ENCODE assay signal across 15 cellular contexts in genomic region chr10:33800986-33801385, GRCh38.
A peak's percentile ranks its signal among the peaks of the same experiment; 100 is the strongest.
DNase-seq lines count a peak whose midpoint lies in the region; ATAC-seq and TF ChIP-seq lines count a peak whose summit lies in the region.
"Had no signal": no experiment of that assay in that cellular context is flagged by ENCODE, and none has a peak within 500 bp of the region (broad histone marks: within the 10 kb centered on the region; RNA-seq: fewer than 3 reads in every experiment).

No MANE protein-coding gene starts in this region.

- DNase-seq in heart right ventricle (no peak), cardiac septum (ENCODE audit: low spot score) (no peak), body of pancreas (no peak), kidney tubule cell (ENCODE audit: low spot score) (peak; percentile 48), pons (ENCODE audit: low spot score) (no peak), epidermal melanocyte (ENCODE audit: insufficient read length, low spot score) (no peak)
- DNase-seq: GF-D8, MG63, NCI-H1092, NCI-H510A treated with DMSO at 0.1 percent for 48 hours, SHP77 treated with DMSO at 0.1 percent for 48 hours had no signal

- H3K36me3 ChIP-seq in heart right ventricle (no peaks in the 10 kb centered on the region), body of pancreas (replicated peaks in 1 of 2; ENCODE audit: insufficient read depth in 1 of 2, low read depth in 2 of 2) (no peaks in the 10 kb centered on the region), skeletal muscle tissue (ENCODE audit: control insufficient read depth in 3 of 3, insufficient read depth in 3 of 3, low read length in 3 of 3) (no peaks in the 10 kb centered on the region)
- H3K36me3 ChIP-seq: BLaER1 treated with 17β-estradiol and CSF1 and Interleukin-3, amounts not matched to agents 10 nM and 100 nM; MG63 had no signal

- ATAC-seq in heart right ventricle (no peak), body of pancreas (no peak), GM18858 (IDR thresholded peaks at IDR 0.05; ENCODE audit: unreplicated experiment) (no peak)
- ATAC-seq: SK-N-SH treated with all-trans-retinoic acid at 6 μM for 48 hours had no signal

- no peaks in the 10 kb centered on the region for H3K9me3 ChIP-seq in heart right ventricle
- no peaks in the 10 kb centered on the region for H3K9me3 ChIP-seq in body of pancreas
- H3K9me3 ChIP-seq in skeletal muscle tissue (ENCODE audit: control insufficient read depth in 3 of 3, low read length in 3 of 3) = no peaks in the 10 kb centered on the region
- H3K9me3 ChIP-seq: BLaER1 treated with 17β-estradiol and CSF1 and Interleukin-3, amounts not matched to agents 10 nM and 100 nM; MG63 had no signal

- H3K9ac ChIP-seq in skeletal muscle tissue (ENCODE audit: low read depth in 1 of 3, low read length in 3 of 3) = peak overlapping the region; percentile 23 to 70 (median 44)
- H3K9ac ChIP-seq: BLaER1 treated with 17β-estradiol and CSF1 and Interleukin-3, amounts not matched to agents 10 nM and 100 nM had no signal

- H3K27me3 ChIP-seq in heart right ventricle = no peaks in the 10 kb centered on the region
- no peaks in the 10 kb centered on the region for H3K27me3 ChIP-seq in body of pancreas
- H3K27me3 ChIP-seq in skeletal muscle tissue (ENCODE audit: control insufficient read depth in 3 of 3, insufficient read depth in 3 of 3, low read length in 3 of 3) = no peaks in the 10 kb centered on the region
- H3K27me3 ChIP-seq: BLaER1 treated with 17β-estradiol and CSF1 and Interleukin-3, amounts not matched to agents 10 nM and 100 nM; MG63 had no signal

- TF ChIP-seq POLR2A in body of pancreas (IDR thresholded peaks at IDR 0.05) = no peak

- H3K4me1 ChIP-seq in heart right ventricle (peaks cover 0 to 15% (median 0%) of the 10 kb centered on the region in 9 donors), body of pancreas (peaks cover 31% of the 10 kb centered on the region), skeletal muscle tissue (ENCODE audit: control insufficient read depth in 3 of 3, insufficient read depth in 3 of 3, low read length in 3 of 3) (peaks cover 13 to 26% (median 22%) of the 10 kb centered on the region in 3 donors)

- H3K27ac ChIP-seq in heart right ventricle (peak overlapping the region; percentile 24 to 89 (median 78)), body of pancreas (peak overlapping the region; percentile 25 to 71 (median 47)), skeletal muscle tissue (ENCODE audit: low read depth, low read length) (peak overlapping the region; percentile 93)
- H3K27ac ChIP-seq: BLaER1 treated with 17β-estradiol and CSF1 and Interleukin-3, amounts not matched to agents 10 nM and 100 nM had no signal

- H3K4me3 ChIP-seq in heart right ventricle = no peak overlapping the region
- no peak overlapping the region for H3K4me3 ChIP-seq in body of pancreas
- no peak overlapping the region for H3K4me3 ChIP-seq in skeletal muscle tissue (ENCODE audit: low read length in 3 of 3)
- H3K4me3 ChIP-seq: BLaER1 treated with 17β-estradiol and CSF1 and Interleukin-3, amounts not matched to agents 10 nM and 100 nM; MG63 had no signal

- TF ChIP-seq CTCF in heart right ventricle (IDR thresholded peaks at IDR 0.05) = no peak
- no peak for TF ChIP-seq CTCF in body of pancreas (IDR thresholded peaks at IDR 0.05)

- intact Hi-C loops in heart right ventricle (cut with DNase I) = loop anchor here in 5 of 10 donors (5.0 to 10.0 kb wide), 3 partner anchors 464 to 469 kb away; partner anchors contain the start of gene NRP1 (in 4 of the 5)
- intact Hi-C loops in cardiac septum (cut with DNase I) = loop anchor here (2.0 kb wide), 1 partner anchor 466 kb away; the partner anchor contains the start of gene NRP1
- intact Hi-C loops in body of pancreas (cut with DNase I) = no loop called here
